26 cellular contexts compared by ENCODE assay signal in genomic region chr2:149448315-149448714, GRCh38.
"Had no signal": no experiment of that assay in that cellular context is flagged by ENCODE, and none has a peak within 500 bp of the region (broad histone marks: within the 10 kb centered on the region; RNA-seq: fewer than 3 reads in every experiment).

No MANE protein-coding gene starts in this region.

- H3K36me3 Mint-ChIP-seq: memory B cell; natural killer cell treated with Interleukin-12 subunit alpha and Interleukin-12 subunit beta and Interleukin-15 and Interleukin-18, amount 100 ng/mL, for 72 hours had no signal

- H3K9me3 Mint-ChIP-seq: memory B cell; neural crest cell; stimulated activated naive CD8-positive, alpha-beta T cell treated with anti-CD3 and anti-CD28 coated beads, Interleukin-15, amount 100 ng/mL, for 72 hours had no signal

- FAIRE-seq: endometrium, frontal cortex, keratinocyte, small intestine had no signal

- H3K36me3 ChIP-seq: esophagus squamous epithelium, right lobe of liver, suprapubic skin, transverse colon, vagina had no signal

- H3K4me3 ChIP-seq: coronary artery, esophagus squamous epithelium, lung, right lobe of liver, suprapubic skin, transverse colon, vagina had no signal

- H3K9ac ChIP-seq: parathyroid adenoma had no signal

- H3K79me2 ChIP-seq: parathyroid adenoma had no signal

- H3K27ac Mint-ChIP-seq: memory B cell; natural killer cell treated with Interleukin-12 subunit alpha and Interleukin-12 subunit beta and Interleukin-15 and Interleukin-18, amount 100 ng/mL, for 72 hours; progenitor cell of endocrine pancreas had no signal

- H3K4me3 Mint-ChIP-seq: memory B cell; natural killer cell treated with Interleukin-12 subunit alpha and Interleukin-12 subunit beta and Interleukin-15 and Interleukin-18, amount 100 ng/mL, for 72 hours; neural crest cell; stimulated activated naive CD8-positive, alpha-beta T cell treated with anti-CD3 and anti-CD28 coated beads, Interleukin-15, amount 100 ng/mL, for 72 hours had no signal

- H3K4me1 Mint-ChIP-seq: neural crest cell; stimulated activated naive CD8-positive, alpha-beta T cell treated with anti-CD3 and anti-CD28 coated beads, Interleukin-15, amount 100 ng/mL, for 72 hours had no signal

- H3K27me3 ChIP-seq: esophagus squamous epithelium, right lobe of liver, suprapubic skin, transverse colon, vagina had no signal

- H3K4me1 ChIP-seq: esophagus squamous epithelium, right lobe of liver, suprapubic skin, transverse colon, vagina had no signal

- H2AFZ ChIP-seq: parathyroid adenoma had no signal

- H3K9me3 ChIP-seq: esophagus squamous epithelium, right lobe of liver, suprapubic skin, transverse colon, vagina had no signal

- ATAC-seq: natural killer cell treated with Interleukin-12 subunit alpha and Interleukin-12 subunit beta and Interleukin-15 and Interleukin-18, amount 100 ng/mL, for 72 hours; right lobe of liver; stimulated activated naive CD8-positive, alpha-beta T cell treated with anti-CD3 and anti-CD28 coated beads, Interleukin-15, amount 100 ng/mL, for 72 hours had no signal

- DNase-seq: dermis blood vessel endothelial cell; effector memory CD4-positive, alpha-beta T cell; erythroblast; esophagus squamous epithelium; head of caudate nucleus; right lobe of liver; small intestine; stimulated activated CD4-positive, alpha-beta T cell treated with anti-CD3 and anti-CD28 coated beads, Interleukin-12 subunit alpha, Interleukin-12 subunit beta, amount 100 ng/mL, for 4 hours; stimulated activated CD4-positive, alpha-beta T cell treated with anti-CD3 and anti-CD28 coated beads, Interleukin-1b, Interleukin-23, amount 100 ng/mL, for 48 hours; stimulated activated CD4-positive, alpha-beta T cell treated with anti-CD3 and anti-CD28 coated beads, Interleukin-4, amount 100 ng/mL, for 1 hour; stimulated activated CD8-positive, alpha-beta memory T cell treated with anti-CD3 and anti-CD28 coated beads, Interleukin-4, amount 100 ng/mL, for 48 hours; stimulated activated naive CD4-positive, alpha-beta T cell; stimulated activated naive CD8-positive, alpha-beta T cell treated with anti-CD3 and anti-CD28 coated beads, Interleukin-15, amount 100 ng/mL, for 72 hours; transverse colon had no signal

- H3K27me3 Mint-ChIP-seq: memory B cell; natural killer cell treated with Interleukin-12 subunit alpha and Interleukin-12 subunit beta and Interleukin-15 and Interleukin-18, amount 100 ng/mL, for 72 hours; progenitor cell of endocrine pancreas; stimulated activated naive CD8-positive, alpha-beta T cell treated with anti-CD3 and anti-CD28 coated beads, Interleukin-15, amount 100 ng/mL, for 72 hours had no signal

- H3K27ac ChIP-seq: coronary artery, esophagus squamous epithelium, parathyroid adenoma, right lobe of liver, suprapubic skin, transverse colon, vagina had no signal
